Comparison of ENCODE assay signal across 14 cellular contexts in the genomic region with DNA sequence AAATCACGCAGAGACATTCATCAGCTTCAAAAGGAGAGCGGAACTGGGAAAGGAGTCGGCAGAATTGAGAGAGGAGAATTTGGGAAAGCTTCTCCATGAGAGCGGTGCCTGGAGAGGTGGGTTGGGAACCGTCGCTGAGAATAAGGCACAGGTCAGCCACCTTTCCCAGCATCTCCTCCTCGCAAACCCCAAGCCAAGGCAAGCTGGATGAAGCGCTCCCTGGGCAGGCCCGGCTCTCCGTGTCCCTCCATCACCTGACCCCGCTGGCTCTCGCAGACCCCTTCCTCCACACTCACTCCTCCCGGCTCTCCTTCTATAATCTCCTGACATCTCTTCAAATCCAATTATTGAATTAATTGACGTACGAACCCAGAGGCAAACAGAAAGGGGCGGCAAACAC. TPM values are rescaled to one million over a fixed set of nuclear protein-coding genes. Genes with fewer than 3 reads are reported as not detected.
DNase-seq lines count a peak whose midpoint lies in the region; ATAC-seq and TF ChIP-seq lines count a peak whose summit lies in the region.
"Had no signal": no experiment of that assay in that cellular context is flagged by ENCODE, and none has a peak within 500 bp of the region (broad histone marks: within the 10 kb centered on the region; RNA-seq: fewer than 3 reads in every experiment).

No MANE protein-coding gene starts in this region.

- no peak for DNase-seq in CD4-positive, alpha-beta T cell
- DNase-seq in ecto neural progenitor cell (ENCODE audit: low spot score): peak; percentile 65
- no peak for DNase-seq in naive thymus-derived CD4-positive, alpha-beta T cell
- DNase-seq in KBM-7: no peak
- no peak for DNase-seq in NCI-H524 treated with DMSO at 0.1 percent for 48 hours (lab: John Stamatoyannopoulos, UW)
- DNase-seq in sciatic nerve (ENCODE audit: low spot score): no peak
- DNase-seq: NCI-H2107 had no signal

- TF ChIP-seq CTCF in CD4-positive, alpha-beta T cell (IDR thresholded peaks at IDR 0.05): no peak

- H3K27me3 Mint-ChIP-seq in CD4-positive, alpha-beta T cell: peaks cover 83% of the 10 kb centered on the region
- peaks cover 72 to 88% (median 74%) of the 10 kb centered on the region in 5 donors for H3K27me3 Mint-ChIP-seq in naive thymus-derived CD4-positive, alpha-beta T cell

- H3K36me3 Mint-ChIP-seq in CD4-positive, alpha-beta T cell (ENCODE audit: low read depth): no peaks in the 10 kb centered on the region
- H3K36me3 Mint-ChIP-seq in naive thymus-derived CD4-positive, alpha-beta T cell: peaks cover 0 to 9% (median 4%) of the 10 kb centered on the region in 5 donors

- H3K9me3 ChIP-seq in CD4-positive, alpha-beta T cell (ENCODE audit: control insufficient read depth, low read length): no peaks in the 10 kb centered on the region
- H3K9me3 ChIP-seq in HUES64 (ENCODE audit: insufficient read depth, low read depth, low read length): no peaks in the 10 kb centered on the region
- no peaks in the 10 kb centered on the region for H3K9me3 ChIP-seq in naive thymus-derived CD4-positive, alpha-beta T cell (ENCODE audit: control insufficient read depth in 2 of 3, low read length in 3 of 3)

- H3K4me3 Mint-ChIP-seq in CD4-positive, alpha-beta T cell: peak overlapping the region; percentile 65
- peak overlapping the region; percentile 70 to 88 (median 82) for H3K4me3 Mint-ChIP-seq in naive thymus-derived CD4-positive, alpha-beta T cell

- POLR2A ChIA-PET in CD4-positive, alpha-beta T cell (lab: Charles Lee): interaction anchor here (1.6 to 1.7 kb wide), 2 partner anchors 18 to 49 kb away, joined by 3 to 5 read pairs; partner anchors contain the start of gene ATP5MC2
- POLR2A ChIA-PET in naive thymus-derived CD4-positive, alpha-beta T cell (lab: Charles Lee): interaction anchor here (1.2 to 1.5 kb wide), 2 partner anchors 19 to 32 kb away, joined by 3 read pairs; partner anchors contain the start of gene ATP5MC2

- ATAC-seq in CD4-positive, alpha-beta T cell (ENCODE audit: poor library complexity): no peak
- ATAC-seq in naive thymus-derived CD4-positive, alpha-beta T cell: no peak
- ATAC-seq in sciatic nerve (no peak), GM21825 (IDR thresholded peaks at IDR 0.05; ENCODE audit: unreplicated experiment) (no peak)

- peaks cover 76% of the 10 kb centered on the region for H3K27me3 ChIP-seq in CD4-positive, alpha-beta T cell (ENCODE audit: control insufficient read depth, insufficient read depth, low read length)
- H3K27me3 ChIP-seq in HUES64 (ENCODE audit: insufficient read depth, low read length): peaks cover 60% of the 10 kb centered on the region
- peaks cover 26 to 30% of the 10 kb centered on the region in 2 donors for H3K27me3 ChIP-seq in naive thymus-derived CD4-positive, alpha-beta T cell (ENCODE audit: control insufficient read depth in 2 of 2, insufficient read depth in 2 of 2, low read length in 2 of 2)

- intact Hi-C loops in CD4-positive, alpha-beta T cell (cut with DNase I, micrococcal nuclease): no loop called here
- intact Hi-C loops in naive thymus-derived CD4-positive, alpha-beta T cell (cut with micrococcal nuclease): loop anchor here in 1 of 2 donors (2.0 kb wide), 1 partner anchor 18 kb away; the partner anchor contains the start of gene ATP5MC2
- intact Hi-C loops in sciatic nerve (cut with DNase I): no loop called here

- peak overlapping the region; percentile 52 for H3K4me3 ChIP-seq in HUES64 (ENCODE audit: low read length)
- no peak overlapping the region for H3K4me3 ChIP-seq in naive thymus-derived CD4-positive, alpha-beta T cell (ENCODE audit: low read length)
- H3K4me3 ChIP-seq: K562 had no signal

- no peaks in the 10 kb centered on the region for H3K9me3 Mint-ChIP-seq in CD4-positive, alpha-beta T cell
- H3K9me3 Mint-ChIP-seq in naive thymus-derived CD4-positive, alpha-beta T cell: peaks cover 0 to 7% (median 3%) of the 10 kb centered on the region in 11 donors

- WGBS in HUES64: 10% methylated on average over 16 of the region's 16 CpGs

- no peak overlapping the region for H3K27ac Mint-ChIP-seq in CD4-positive, alpha-beta T cell
- H3K27ac Mint-ChIP-seq in naive thymus-derived CD4-positive, alpha-beta T cell: no peak overlapping the region

- CTCF ChIA-PET in CD4-positive, alpha-beta T cell (lab: Charles Lee): interaction anchor here (1.0 to 1.4 kb wide), 2 partner anchors 19 to 52 kb away, joined by 3 to 7 read pairs; partner anchors contain the start of gene ATP5MC2
- CTCF ChIA-PET in naive thymus-derived CD4-positive, alpha-beta T cell (lab: Charles Lee): interaction anchor here (0.6 to 9.1 kb wide), 2 partner anchors 36 to 50 kb away, joined by 4 to 143 read pairs; no protein-coding TSS in a partner anchor

- peaks cover 24% of the 10 kb centered on the region for H3K4me1 ChIP-seq in HUES64 (ENCODE audit: insufficient read depth, low read length)
- H3K4me1 ChIP-seq in naive thymus-derived CD4-positive, alpha-beta T cell (ENCODE audit: control insufficient read depth in 2 of 2, insufficient read depth in 2 of 2, low read length in 2 of 2): peaks cover 7 to 23% of the 10 kb centered on the region in 2 donors

- H3K27ac ChIP-seq in CD4-positive, alpha-beta T cell (ENCODE audit: low read depth, low read length): no peak overlapping the region
- peak overlapping the region; percentile 58; the same call in 1 of the 2 replicates for H3K27ac ChIP-seq in HUES64 (ENCODE audit: low read depth, low read length)
- no peak overlapping the region for H3K27ac ChIP-seq in naive thymus-derived CD4-positive, alpha-beta T cell (ENCODE audit: low read depth, low read length)
- H3K27ac ChIP-seq: VCaP had no signal

- H3K9ac ChIP-seq in HUES64 (ENCODE audit: low read depth, low read length): no peak overlapping the region

- H3K36me3 ChIP-seq in HUES64 (ENCODE audit: insufficient read depth, low read length): no peaks in the 10 kb centered on the region
- H3K36me3 ChIP-seq in naive thymus-derived CD4-positive, alpha-beta T cell (ENCODE audit: control insufficient read depth in 2 of 3, insufficient read depth in 3 of 3, low read length in 3 of 3): no peaks in the 10 kb centered on the region

- in situ Hi-C loops in KBM-7 (cut with MboI; ENCODE audit: low pct_unique_long_range_greater_than_20kb, low sequenced_read_pairs): no loop called here

- peaks cover 32% of the 10 kb centered on the region for H3K4me1 Mint-ChIP-seq in CD4-positive, alpha-beta T cell (ENCODE audit: low read depth)
- peaks cover 26 to 33% (median 30%) of the 10 kb centered on the region in 7 donors for H3K4me1 Mint-ChIP-seq in naive thymus-derived CD4-positive, alpha-beta T cell

RNA-seq across cellular contexts. Expression of gene ATP5MC2, which starts 18.9 kb away (rescaled TPM):
- total RNA-seq in CD4-positive, alpha-beta T cell: 100 to 1,000 TPM; 235 to 245 TPM
- 408 TPM for polyA plus RNA-seq in HUES64 (2013, experiment 1 of 2)
- 489 TPM for polyA plus RNA-seq in HUES64 (2013, experiment 2 of 2)
- total RNA-seq in naive thymus-derived CD4-positive, alpha-beta T cell: 100 to 1,000 TPM; 237 to 332 (median 275) TPM
- polyA plus RNA-seq in naive thymus-derived CD4-positive, alpha-beta T cell: 100 to 1,000 TPM; 586 to 659 TPM
- 148 TPM for total RNA-seq in sciatic nerve

RNA-seq across cellular contexts. Expression of gene CALCOCO1, which starts 32.5 kb away (rescaled TPM):
- 10 to 100 TPM; 66.8 to 69.3 TPM for total RNA-seq in CD4-positive, alpha-beta T cell
- polyA plus RNA-seq in HUES64 (2013, experiment 1 of 2): 12.8 TPM
- 20.5 TPM for polyA plus RNA-seq in HUES64 (2013, experiment 2 of 2)
- total RNA-seq in naive thymus-derived CD4-positive, alpha-beta T cell: 100 to 1,000 TPM in 3 of 5 experiments, 10 to 100 TPM in 2; 66.1 to 175 (median 137) TPM
- 10 to 100 TPM; 58.7 to 68.9 TPM for polyA plus RNA-seq in naive thymus-derived CD4-positive, alpha-beta T cell
- 206 TPM for total RNA-seq in sciatic nerve

RNA-seq across cellular contexts. Expression of gene CISTR, which starts 57.0 kb away (rescaled TPM):
- total RNA-seq in CD4-positive, alpha-beta T cell: not detected
- polyA plus RNA-seq in HUES64 (2013, experiment 1 of 2): not detected
- not detected for polyA plus RNA-seq in HUES64 (2013, experiment 2 of 2)
- total RNA-seq in naive thymus-derived CD4-positive, alpha-beta T cell: not detected
- polyA plus RNA-seq in naive thymus-derived CD4-positive, alpha-beta T cell: not detected
- total RNA-seq in sciatic nerve: not detected
- total RNA-seq: dermis blood vessel endothelial cell, K562, RPMI7951, skeletal muscle tissue had no signal
- polyA plus RNA-seq: K562 had no signal
